ENCODE assay signal across 8 cellular contexts in the genomic region with DNA sequence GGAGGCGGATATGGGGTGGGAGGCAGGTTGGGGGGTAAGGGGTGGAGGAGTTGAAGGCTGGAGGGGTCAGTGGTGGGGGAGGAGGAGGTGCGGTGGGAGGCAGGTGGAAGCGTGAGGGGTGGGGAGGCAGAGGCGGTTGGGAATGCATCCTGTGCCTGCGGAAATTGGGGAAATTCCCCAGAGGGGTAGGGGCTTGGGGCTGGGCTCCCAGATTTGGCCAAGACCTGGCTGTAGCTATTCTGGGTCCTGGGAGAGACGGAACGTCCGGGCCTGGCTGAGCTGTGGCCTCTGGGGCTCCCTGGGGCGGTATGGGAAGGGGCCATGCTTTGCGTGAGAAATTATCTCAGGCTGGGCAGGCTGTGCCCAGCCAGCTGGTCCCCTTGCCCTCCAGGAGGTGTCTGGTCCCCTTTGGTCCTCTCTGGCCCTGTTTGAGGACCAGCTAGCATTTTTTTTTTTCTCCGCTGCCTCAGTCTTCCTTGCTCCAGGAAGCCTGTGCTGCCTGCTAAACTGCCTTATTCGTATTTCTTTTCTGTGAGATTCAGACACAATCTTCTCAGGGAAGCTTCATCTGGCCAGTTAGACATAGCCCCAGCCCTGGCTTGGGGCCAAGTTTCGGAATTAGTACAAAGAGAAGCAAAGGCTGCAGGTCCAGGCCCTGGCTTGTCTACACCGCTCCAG. TPM values are rescaled to one million over a fixed set of nuclear protein-coding genes. Genes with fewer than 3 reads are reported as not detected.
DNase-seq lines count a peak whose midpoint lies in the region; ATAC-seq and TF ChIP-seq lines count a peak whose summit lies in the region.

No MANE protein-coding gene starts in this region.

- H3K4me3 ChIP-seq in stomach (peak overlapping the region in 2 of 4 donors; percentile 23 to 63), Caco-2 (ENCODE audit: low read depth, low read length) (no peak overlapping the region)

- H3K27ac ChIP-seq in stomach, result peak overlapping the region; percentile 49 to 78 (median 68)

- no peaks in the 10 kb centered on the region for H3K36me3 ChIP-seq in stomach
- no peaks in the 10 kb centered on the region for H3K36me3 ChIP-seq in Caco-2 (ENCODE audit: control insufficient read depth, insufficient read depth, low read length)

- H3K9me3 ChIP-seq in stomach (no peaks in the 10 kb centered on the region), Caco-2 (no peaks in the 10 kb centered on the region)

- peaks cover 57% of the 10 kb centered on the region for H3K27me3 Mint-ChIP-seq in activated naive CD4-positive, alpha-beta T cell treated with anti-CD3 and anti-CD28 coated beads, Interleukin-2, amount 10 ng/mL, durations not matched to agents 7 days and 5 days
- no peaks in the 10 kb centered on the region for H3K27me3 Mint-ChIP-seq in MCF 10A (ENCODE audit: insufficient read depth, unreplicated experiment)
- H3K27me3 Mint-ChIP-seq in Caco-2 (ENCODE audit: insufficient read depth, unreplicated experiment), result no peaks in the 10 kb centered on the region

- intact Hi-C loops in MCF 10A (cut with micrococcal nuclease) (no loop called here), stomach (cut with DNase I; ENCODE audit: low total_unique reads) (no loop called here), Caco-2 (cut with micrococcal nuclease; ENCODE audit: unreplicated experiment) (no loop called here)

- CTCF ChIA-PET in activated naive CD4-positive, alpha-beta T cell treated with anti-CD3 and anti-CD28 coated beads, Interleukin-2, amount 10 ng/mL, durations not matched to agents 7 days and 5 days (lab: Charles Lee), result interaction anchor here (0.6 kb wide), 1 partner anchor 50 kb away, joined by 3 read pairs; no protein-coding TSS in a partner anchor
- CTCF ChIA-PET in MCF 10A (lab: Yijun Ruan, JAX), result interaction anchor here (0.6 to 1.7 kb wide), 3 partner anchors 10 to 30 kb away, joined by 3 read pairs; no protein-coding TSS in a partner anchor
- CTCF ChIA-PET in Caco-2 (lab: Charles Lee), result interaction anchor here (0.6 kb wide), 1 partner anchor 895 kb away, joined by 7 read pairs; no protein-coding TSS in a partner anchor

- no peak overlapping the region for H3K4me3 Mint-ChIP-seq in activated naive CD4-positive, alpha-beta T cell treated with anti-CD3 and anti-CD28 coated beads, Interleukin-2, amount 10 ng/mL, durations not matched to agents 7 days and 5 days
- H3K4me3 Mint-ChIP-seq in MCF 10A (ENCODE audit: unreplicated experiment) (no peak overlapping the region), Caco-2 (ENCODE audit: unreplicated experiment) (no peak overlapping the region)

- no peak for TF ChIP-seq EP300 in stomach (IDR thresholded peaks at IDR 0.05)

- no peak for DNase-seq in activated naive CD4-positive, alpha-beta T cell treated with anti-CD3 and anti-CD28 coated beads, Interleukin-2, amount 50 U/mL, for 72 hours (ENCODE audit: low spot score in 2 of 2)
- no peak for DNase-seq in activated naive CD4-positive, alpha-beta T cell treated with anti-CD3 and anti-CD28 coated beads, Interleukin-2, amount 10 ng/mL, durations not matched to agents 7 days and 5 days
- DNase-seq in NCI-H2171 treated with DMSO at 0.1 percent for 48 hours (lab: John Stamatoyannopoulos, UW) (peak; percentile 57), MCF 10A (ENCODE audit: unreplicated experiment) (peak; percentile 75), kidney tubule cell (ENCODE audit: low spot score) (peak; percentile 44), stomach (peak; percentile 78), Caco-2 (no peak)

- BruUV-seq in MCF 10A (replicated peaks; lab: Mats Ljungman, UMichigan) (no TSS peak), Caco-2 (replicated peaks; lab: Mats Ljungman, UMichigan) (no TSS peak)

- POLR2A ChIA-PET in MCF 10A (lab: Yijun Ruan, JAX), result interaction anchor here (1.7 to 2.0 kb wide), 2 partner anchors 31 to 33 kb away, joined by 8 read pairs; no protein-coding TSS in a partner anchor
- POLR2A ChIA-PET in Caco-2 (lab: Charles Lee), result interaction anchor here (0.6 kb wide), 1 partner anchor 118 kb away, joined by 3 read pairs; no protein-coding TSS in a partner anchor

- 19 to 26% (median 21%) methylated on average over 11 to 14 of the region's 14 CpGs for WGBS in stomach, 5 donors

- peaks cover 7% of the 10 kb centered on the region for H3K4me1 Mint-ChIP-seq in activated naive CD4-positive, alpha-beta T cell treated with anti-CD3 and anti-CD28 coated beads, Interleukin-2, amount 10 ng/mL, durations not matched to agents 7 days and 5 days
- H3K4me1 Mint-ChIP-seq in MCF 10A (ENCODE audit: insufficient read depth, unreplicated experiment), result peaks cover 11% of the 10 kb centered on the region
- peaks cover 13% of the 10 kb centered on the region for H3K4me1 Mint-ChIP-seq in Caco-2 (ENCODE audit: low read depth, unreplicated experiment)

- no peak overlapping the region for H3K27ac Mint-ChIP-seq in activated naive CD4-positive, alpha-beta T cell treated with anti-CD3 and anti-CD28 coated beads, Interleukin-2, amount 50 U/mL, for 72 hours
- H3K27ac Mint-ChIP-seq in activated naive CD4-positive, alpha-beta T cell treated with anti-CD3 and anti-CD28 coated beads, Interleukin-2, amount 10 ng/mL, durations not matched to agents 7 days and 5 days, result no peak overlapping the region
- peak overlapping the region; percentile 7 for H3K27ac Mint-ChIP-seq in MCF 10A (ENCODE audit: low read depth, unreplicated experiment)
- H3K27ac Mint-ChIP-seq in Caco-2 (ENCODE audit: unreplicated experiment), result no peak overlapping the region

- H3K27me3 ChIP-seq in stomach (peaks cover 0 to 19% (median 5%) of the 10 kb centered on the region in 3 donors), Caco-2 (replicated peaks; ENCODE audit: control insufficient read depth, insufficient read depth, low read length) (no peaks in the 10 kb centered on the region)

- no peaks in the 10 kb centered on the region for H3K9me3 Mint-ChIP-seq in activated naive CD4-positive, alpha-beta T cell treated with anti-CD3 and anti-CD28 coated beads, Interleukin-2, amount 50 U/mL, for 72 hours
- no peaks in the 10 kb centered on the region for H3K9me3 Mint-ChIP-seq in activated naive CD4-positive, alpha-beta T cell treated with anti-CD3 and anti-CD28 coated beads, Interleukin-2, amount 10 ng/mL, durations not matched to agents 7 days and 5 days
- no peaks in the 10 kb centered on the region for H3K9me3 Mint-ChIP-seq in MCF 10A (ENCODE audit: unreplicated experiment)
- H3K9me3 Mint-ChIP-seq in Caco-2 (ENCODE audit: unreplicated experiment), result no peaks in the 10 kb centered on the region

- no peak for TF ChIP-seq POLR2A in stomach (IDR thresholded peaks at IDR 0.05)

- TF ChIP-seq CTCF in MCF 10A (IDR thresholded peaks at IDR 0.05; ENCODE audit: unreplicated experiment) (no peak), stomach (IDR thresholded peaks at IDR 0.05) (no peak), Caco-2 (IDR thresholded peaks at IDR 0.05; ENCODE audit: insufficient read depth in 1 of 2, low read depth in 1 of 2, low read length in 1 of 2, severe bottlenecking in 1 of 2, unreplicated experiment in 1 of 2) (no peak)

- peak; percentile 43 to 49 for ATAC-seq in activated naive CD4-positive, alpha-beta T cell treated with anti-CD3 and anti-CD28 coated beads, Interleukin-2, amount 50 U/mL, for 72 hours
- peak; percentile 88 for ATAC-seq in HG02870 (IDR thresholded peaks at IDR 0.05; ENCODE audit: unreplicated experiment)

- no peaks in the 10 kb centered on the region for H3K36me3 Mint-ChIP-seq in activated naive CD4-positive, alpha-beta T cell treated with anti-CD3 and anti-CD28 coated beads, Interleukin-2, amount 50 U/mL, for 72 hours
- no peaks in the 10 kb centered on the region for H3K36me3 Mint-ChIP-seq in activated naive CD4-positive, alpha-beta T cell treated with anti-CD3 and anti-CD28 coated beads, Interleukin-2, amount 10 ng/mL, durations not matched to agents 7 days and 5 days
- H3K36me3 Mint-ChIP-seq in MCF 10A (ENCODE audit: insufficient read depth, unreplicated experiment) (no peaks in the 10 kb centered on the region), Caco-2 (ENCODE audit: insufficient read depth, unreplicated experiment) (no peaks in the 10 kb centered on the region)

- H3K4me1 ChIP-seq in stomach (peaks cover 9 to 23% (median 22%) of the 10 kb centered on the region in 4 donors), Caco-2 (no peaks in the 10 kb centered on the region)

RNA-seq across cellular contexts. Expression of a gene that starts 7.3 kb away (rescaled TPM):
- 10 to 100 TPM; 29.1 to 42.0 TPM for total RNA-seq in activated naive CD4-positive, alpha-beta T cell treated with anti-CD3 and anti-CD28 coated beads, Interleukin-2, amount 50 U/mL, for 72 hours
- total RNA-seq in MCF 10A (2022) (not detected in 2 replicates), stomach (10 to 100 TPM in 1 of 5 donors, 1 to 10 TPM in 3, under 1 TPM in 1; 0.58 to 24.8 (median 4.5) TPM), Caco-2 (2022) (0.28 and 0.41 TPM in 2 replicates)
- polyA plus RNA-seq in stomach, result 1 to 10 TPM; 5.3 to 8.8 (median 6.4) TPM

RNA-seq across cellular contexts. Expression of a gene that starts 27.2 kb away (rescaled TPM):
- 1,000 to 10,000 TPM; 1,283 to 1,379 TPM for total RNA-seq in activated naive CD4-positive, alpha-beta T cell treated with anti-CD3 and anti-CD28 coated beads, Interleukin-2, amount 50 U/mL, for 72 hours
- total RNA-seq in MCF 10A (2022), result 626 and 729 TPM in 2 replicates
- 100 to 1,000 TPM; 621 to 929 (median 784) TPM for total RNA-seq in stomach
- 1,000 to 10,000 TPM in 2 of 3 donors, 100 to 1,000 TPM in 1; 969 to 2,679 (median 1,248) TPM for polyA plus RNA-seq in stomach
- 1,900 and 1,904 TPM in 2 replicates for total RNA-seq in Caco-2 (2022)

RNA-seq across cellular contexts. Expression of a gene that starts 54.8 kb away (rescaled TPM):
- total RNA-seq in activated naive CD4-positive, alpha-beta T cell treated with anti-CD3 and anti-CD28 coated beads, Interleukin-2, amount 50 U/mL, for 72 hours, result 100 to 1,000 TPM in 1 of 2 donors, 10 to 100 TPM in 1; 78.7 to 115 TPM
- total RNA-seq in MCF 10A (2022) (22.4 and 27.7 TPM in 2 replicates), stomach (100 to 1,000 TPM in 1 of 5 donors, 10 to 100 TPM in 4; 24.5 to 324 (median 34.9) TPM), Caco-2 (2022) (92.8 and 103 TPM in 2 replicates)
- polyA plus RNA-seq in stomach, result 10 to 100 TPM; 32.1 to 41.5 (median 41.4) TPM

Comparison
In these comparisons a context has a peak if more than half of its experiments do, and no peak if none do; other contexts are left out.
1. DNase-seq: peak in NCI-H2171 treated with DMSO at 0.1 percent for 48 hours (single experiment), MCF 10A (single experiment), kidney tubule cell (single experiment) and stomach (single experiment); none in activated naive CD4-positive, alpha-beta T cell treated with anti-CD3 and anti-CD28 coated beads, Interleukin-2, amount 50 U/mL, for 72 hours (0 of 2), activated naive CD4-positive, alpha-beta T cell treated with anti-CD3 and anti-CD28 coated beads, Interleukin-2, amount 10 ng/mL, durations not matched to agents 7 days and 5 days (single experiment) and Caco-2 (0 of 2).